ENCODE assay signal across 8 cellular contexts in the genomic region with DNA sequence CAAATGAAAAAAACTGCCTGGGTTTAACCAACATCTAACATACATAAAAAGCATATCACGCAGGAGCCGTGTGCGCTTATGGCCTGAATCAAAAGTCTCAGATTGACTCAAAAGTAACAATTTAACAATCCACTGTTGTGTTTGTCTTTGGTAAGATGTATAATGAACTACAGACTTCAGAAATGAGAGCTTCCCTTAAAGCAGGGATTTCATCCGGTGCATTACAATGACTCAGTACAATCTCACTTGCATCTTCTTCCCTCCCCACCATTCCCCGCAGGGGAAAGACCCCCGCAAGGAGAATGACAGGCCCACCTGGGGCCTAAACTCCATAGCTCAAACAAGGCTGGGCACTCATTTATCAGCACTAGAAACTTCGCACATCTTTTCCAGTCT. TPM values are rescaled to one million over a fixed set of nuclear protein-coding genes. Genes with fewer than 3 reads are reported as not detected.
DNase-seq lines count a peak whose midpoint lies in the region; ATAC-seq lines count a peak whose summit lies in the region.

No MANE protein-coding gene starts in this region.

- POLR2A ChIA-PET in naive thymus-derived CD8-positive, alpha-beta T cell (lab: Charles Lee) = interaction anchor here (0.6 kb wide), 1 partner anchor 35 kb away, joined by 3 read pairs; no protein-coding TSS in a partner anchor

- peak overlapping the region; percentile 84 to 96 (median 94) for H3K27ac Mint-ChIP-seq in naive thymus-derived CD8-positive, alpha-beta T cell

- peak; percentile 69 for DNase-seq in activated effector memory CD4-positive, alpha-beta T cell treated with anti-CD3 and anti-CD28 coated beads, Interleukin-2, amount 50 U/mL, for 16 hours
- no peak for DNase-seq in activated effector memory CD4-positive, alpha-beta T cell treated with Interleukin-2 at 50 U/mL for 16 hours
- DNase-seq in RPMI7951 (ENCODE audit: low read depth) = peak; percentile 29
- DNase-seq in dermis blood vessel endothelial cell = peak; percentile 54
- peak in 2 of 10 donors; percentile 4 to 8 for DNase-seq in naive thymus-derived CD8-positive, alpha-beta T cell
- DNase-seq in central memory CD4-positive, alpha-beta T cell = no peak
- DNase-seq in activated gamma-delta T cell treated with Interleukin-2 at 50 U/mL for 16 hours = no peak

- peak overlapping the region; percentile 86 to 96 (median 94) for H3K4me3 Mint-ChIP-seq in naive thymus-derived CD8-positive, alpha-beta T cell

- H3K36me3 Mint-ChIP-seq in naive thymus-derived CD8-positive, alpha-beta T cell = peaks cover 0 to 23% (median 0%) of the 10 kb centered on the region in 3 donors

- peak; percentile 38 for ATAC-seq in HG02759 (IDR thresholded peaks at IDR 0.05; ENCODE audit: unreplicated experiment)
- ATAC-seq in naive thymus-derived CD8-positive, alpha-beta T cell = no peak

- H3K9me3 Mint-ChIP-seq in naive thymus-derived CD8-positive, alpha-beta T cell = no peaks in the 10 kb centered on the region

- H3K27me3 Mint-ChIP-seq in naive thymus-derived CD8-positive, alpha-beta T cell = peaks cover 0 to 2% (median 0%) of the 10 kb centered on the region in 5 donors

- H3K4me1 Mint-ChIP-seq in naive thymus-derived CD8-positive, alpha-beta T cell = peaks cover 9 to 71% (median 48%) of the 10 kb centered on the region in 4 donors

RNA-seq across cellular contexts. Expression of a gene that starts 1.4 kb away (rescaled TPM):
- total RNA-seq in RPMI7951 (2014; rRNA removed; shearing (Covaris generic)) = 52.2 and 77.4 TPM in 2 replicates
- 72.8 and 89.7 TPM in 2 replicates for total RNA-seq in dermis blood vessel endothelial cell
- total RNA-seq in naive thymus-derived CD8-positive, alpha-beta T cell = 10 to 100 TPM; 66.9 to 69.7 TPM
- 10 to 100 TPM; 69.8 to 79.4 (median 72.0) TPM for polyA plus RNA-seq in naive thymus-derived CD8-positive, alpha-beta T cell

Comparison
In these comparisons a context has a peak if more than half of its experiments do, and no peak if none do; other contexts are left out.
1. DNase-seq: peak in activated effector memory CD4-positive, alpha-beta T cell treated with anti-CD3 and anti-CD28 coated beads, Interleukin-2, amount 50 U/mL, for 16 hours (single experiment), RPMI7951 (single experiment) and dermis blood vessel endothelial cell (single experiment); none in activated effector memory CD4-positive, alpha-beta T cell treated with Interleukin-2 at 50 U/mL for 16 hours (single experiment), central memory CD4-positive, alpha-beta T cell (single experiment) and activated gamma-delta T cell treated with Interleukin-2 at 50 U/mL for 16 hours (single experiment).